22 cellular contexts compared by ENCODE assay signal in the genomic region with DNA sequence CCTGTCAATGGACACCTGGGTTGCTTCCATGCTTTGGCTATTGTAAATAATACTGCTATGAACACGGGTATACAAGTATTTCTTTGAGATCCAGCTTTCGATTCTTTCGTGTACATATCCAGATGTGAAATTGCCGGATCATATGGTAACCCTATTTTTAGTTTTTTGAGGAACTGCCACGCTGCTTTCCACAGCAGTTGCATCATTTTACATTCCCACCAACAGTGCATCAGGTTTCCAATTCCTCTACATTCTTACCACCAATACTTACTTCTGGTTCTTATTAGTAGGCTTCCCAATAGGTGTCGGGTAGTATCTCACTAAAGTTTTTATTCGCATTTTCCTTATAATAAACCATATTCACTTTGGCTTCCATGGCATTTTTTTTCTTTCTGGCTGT.
"Had no signal": no experiment of that assay in that cellular context is flagged by ENCODE, and none has a peak within 500 bp of the region (broad histone marks: within the 10 kb centered on the region; RNA-seq: fewer than 3 reads in every experiment).

No MANE protein-coding gene starts in this region.

- H3K27ac ChIP-seq: PC-9 had no signal

- H3K4me2 ChIP-seq: PC-9 had no signal

- H3K4me3 ChIP-seq: K562, PC-9 had no signal

- FAIRE-seq: astrocyte, K562, TTC549 had no signal

- DNase-seq: activated CD4-positive, alpha-beta T cell treated with anti-CD3 and anti-CD28 coated beads for 36 hours; activated CD4-positive, CD25-positive, alpha-beta regulatory T cell; activated CD8-positive, alpha-beta memory T cell treated with anti-CD3 and anti-CD28 coated beads, Interleukin-2, amount 50 U/mL, for 4 hours; activated CD8-positive, alpha-beta T cell treated with anti-CD3 and anti-CD28 coated beads for 36 hours; activated naive CD4-positive, alpha-beta T cell treated with anti-CD3 and anti-CD28 coated beads, Interleukin-2, amount 50 U/mL, for 16 hours; activated naive CD8-positive, alpha-beta T cell treated with anti-CD3 and anti-CD28 coated beads, Interleukin-2, amount 10 ng/mL, durations not matched to agents 7 days and 5 days; Karpas-422; MM.1S; NCI-H1417; NCI-H1930; NCI-H2107; NCI-H2171 treated with DMSO at 0.1 percent for 48 hours; NCI-H226; NCI-H526; NCI-H774; PC-9; SIG-M5; T-helper 17 cell; T-helper 9 cell had no signal

- H2AFZ ChIP-seq: PC-9 had no signal
